In the genomic region with DNA sequence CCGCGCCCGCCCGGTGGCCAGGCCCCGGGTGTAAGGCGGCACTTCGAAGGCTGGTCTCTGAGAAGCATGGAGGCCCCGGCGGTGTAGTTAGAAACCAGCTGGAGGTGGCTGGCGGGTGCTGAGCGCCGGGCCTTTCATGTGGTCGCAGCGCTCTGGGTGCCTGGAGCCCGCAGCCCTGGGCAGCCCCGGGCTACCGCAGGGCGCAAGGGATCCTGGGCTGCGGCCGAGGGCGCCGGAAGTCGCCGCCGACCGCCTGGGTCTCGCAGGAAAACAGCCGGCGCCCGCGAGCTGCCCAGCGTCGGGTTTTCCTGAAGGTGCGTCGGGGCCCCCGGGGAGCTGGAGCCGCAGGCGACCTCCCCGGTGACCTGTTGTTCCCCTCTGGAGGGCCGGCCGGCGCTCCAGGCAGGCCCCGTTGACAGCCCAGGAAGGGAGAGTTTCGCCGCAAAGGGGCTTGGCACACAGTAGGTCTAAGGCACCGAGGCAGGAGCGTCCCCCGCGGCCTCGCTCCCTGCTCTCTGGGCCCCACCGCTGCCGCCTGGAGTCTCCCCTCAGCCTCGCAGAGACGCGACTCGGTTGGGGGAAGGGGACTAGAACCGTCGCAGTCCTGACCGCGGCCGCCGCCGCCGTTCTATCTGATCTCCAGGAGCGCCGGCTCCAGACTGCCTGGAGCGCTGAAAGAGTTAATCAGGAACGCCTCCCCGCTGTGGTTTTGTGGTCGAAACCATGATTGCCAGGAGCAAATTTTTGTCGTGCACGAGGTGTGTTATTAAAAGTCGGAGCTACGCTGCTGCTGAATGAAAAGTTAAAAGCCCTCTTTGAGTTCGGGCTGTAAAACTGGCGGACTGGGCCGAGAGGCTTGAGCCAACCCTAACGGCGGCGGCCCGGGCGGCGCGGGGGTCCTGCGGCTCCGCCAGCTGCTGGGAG, we compare ENCODE assay signal across 9 cellular contexts. TPM values are rescaled to one million over a fixed set of nuclear protein-coding genes. Genes with fewer than 3 reads are reported as not detected.
A peak's percentile ranks its signal among the peaks of the same experiment; 100 is the strongest.
DNase-seq lines count a peak whose midpoint lies in the region; ATAC-seq, FAIRE-seq and TF ChIP-seq lines count a peak whose summit lies in the region.
"Had no signal": no experiment of that assay in that cellular context is flagged by ENCODE, and none has a peak within 500 bp of the region (broad histone marks: within the 10 kb centered on the region; RNA-seq: fewer than 3 reads in every experiment).

No MANE protein-coding gene starts in this region.

- H3K27me3 ChIP-seq in liver (ENCODE audit: control insufficient read depth in 4 of 4, insufficient read depth in 4 of 4, low read length in 3 of 4) (no peaks in the 10 kb centered on the region), HepG2 (ENCODE audit: control insufficient read depth in 1 of 2, insufficient read depth in 2 of 2, low read length in 2 of 2) (peaks cover 6 to 30% of the 10 kb centered on the region in 2 experiments; a peak in 4 of 5 replicates)

- CTCF ChIA-PET in HepG2 (lab: Yijun Ruan, JAX; ENCODE audit: low intra/inter-chr PET ratio, low total read pairs): no interaction called here

- H3K27me3 Mint-ChIP-seq in IgD-negative memory B cell: peaks cover 39% of the 10 kb centered on the region

- intact Hi-C loops in HepG2 (cut with micrococcal nuclease; ENCODE audit: unreplicated experiment): no loop called here

- ATAC-seq in HepG2: no peak

- H2AFZ ChIP-seq in HepG2 (ENCODE audit: low read length): no peak overlapping the region

- H4K20me1 ChIP-seq in HepG2 (ENCODE audit: insufficient read depth, low read length): no peaks in the 10 kb centered on the region

- WGBS in liver: 7% methylated on average over 86 of the region's 86 CpGs
- 86% methylated on average over 58 of the region's 86 CpGs for WGBS in HepG2 (ENCODE audit: low lambda C conversion rate)

- peak overlapping the region; percentile 61 to 76 for H3K9ac ChIP-seq in liver (ENCODE audit: low read depth in 1 of 2, low read length in 2 of 2)
- H3K9ac ChIP-seq in HepG2 (ENCODE audit: insufficient read depth, low read depth, low read length): no peak overlapping the region

- TF ChIP-seq EP300 in HepG2 (IDR thresholded peaks at IDR 0.05; ENCODE audit: low read depth in 2 of 2, low read length in 2 of 2): no peak
- no peak for TF ChIP-seq EP300 in HepG2 (CRISPR knock-in tag; IDR thresholded peaks at IDR 0.05; ENCODE audit: borderline replicate concordance)

- in situ Hi-C loops in HepG2 (cut with HindIII; ENCODE audit: extremely low pct_ligation_motif_present, low pct_unique_long_range_greater_than_20kb): no loop called here

- H3K9me3 Mint-ChIP-seq in IgD-negative memory B cell: no peaks in the 10 kb centered on the region

- H3K36me3 ChIP-seq in liver (ENCODE audit: control insufficient read depth in 4 of 4, insufficient read depth in 3 of 4, low read depth in 1 of 4, low read length in 3 of 4): no peaks in the 10 kb centered on the region
- no peaks in the 10 kb centered on the region for H3K36me3 ChIP-seq in HepG2 (replicated peaks in 1 of 2; ENCODE audit: control insufficient read depth in 1 of 2, insufficient read depth in 2 of 2, low read length in 2 of 2)

- no peak for TF ChIP-seq POLR2A in HepG2 (IDR thresholded peaks at IDR 0.05; ENCODE audit: insufficient read depth in 1 of 2, low read depth in 2 of 2, low read length in 2 of 2)

- no peak for FAIRE-seq in HepG2 (lab: Jason Lieb, UNC)
- FAIRE-seq: G401.6 had no signal

- H3K4me1 ChIP-seq in liver (ENCODE audit: control insufficient read depth in 4 of 4, insufficient read depth in 4 of 4, low read length in 3 of 4) (peaks cover 7 to 27% (median 12%) of the 10 kb centered on the region in 4 donors), HepG2 (ENCODE audit: insufficient read depth, low read length) (peaks cover 11% of the 10 kb centered on the region)

- TF ChIP-seq CTCF in liver (IDR thresholded peaks at IDR 0.05; ENCODE audit: low read depth, low read length, missing input control) (no peak), HepG2 (CRISPR knock-in tag; IDR thresholded peaks at IDR 0.05) (no peak)

- H3K4me1 Mint-ChIP-seq in IgD-negative memory B cell: peaks cover 13 to 29% (median 22%) of the 10 kb centered on the region in 3 donors

- no peak for TF ChIP-seq RAD21 in liver (IDR thresholded peaks at IDR 0.05)
- TF ChIP-seq RAD21 in HepG2 (CRISPR knock-in tag; IDR thresholded peaks at IDR 0.05): no peak

- H3K27ac ChIP-seq in liver (ENCODE audit: low read depth in 1 of 2, low read length in 2 of 2) (peak overlapping the region; percentile 65 to 88), HepG2 (ENCODE audit: extremely low read length, insufficient read depth, low read length) (no peak overlapping the region)

- DNase-seq in HepG2 (ENCODE audit: low spot score) (no peak), kidney glomerular epithelial cell (lab: John Stamatoyannopoulos, UW) (peak; percentile 71), NCI-H446 treated with DMSO at 0.1 percent for 48 hours (lab: John Stamatoyannopoulos, UW) (no peak)
- peak; percentile 8 to 31 (median 22) for DNase-seq in activated CD4-positive, CD25-positive, alpha-beta regulatory T cell (lab: John Stamatoyannopoulos, UW)
- DNase-seq in central memory CD4-positive, alpha-beta T cell: peak; percentile 68
- peak; percentile 66 for DNase-seq in stimulated activated CD4-positive, alpha-beta T cell treated with anti-CD3 and anti-CD28 coated beads, Interleukin-4, amount 100 ng/mL, for 1 hour

- H3K36me3 Mint-ChIP-seq in IgD-negative memory B cell: no peaks in the 10 kb centered on the region

- peak overlapping the region; percentile 73 to 77 (median 77) for H3K4me3 ChIP-seq in liver (ENCODE audit: low read depth in 1 of 3, low read length in 3 of 3)
- no peak overlapping the region for H3K4me3 ChIP-seq in HepG2 (replicated peaks in 1 of 3; ENCODE audit: insufficient read depth in 1 of 3, low read depth in 2 of 3, low read length in 3 of 3)

- no peaks in the 10 kb centered on the region for H3K9me3 ChIP-seq in liver (ENCODE audit: control insufficient read depth in 4 of 4, low read length in 3 of 4)
- H3K9me3 ChIP-seq in HepG2 (ENCODE audit: low read length): no peaks in the 10 kb centered on the region

- peak overlapping the region; percentile 79 to 98 (median 90) for H3K4me3 Mint-ChIP-seq in IgD-negative memory B cell

- H3K4me2 ChIP-seq in HepG2 (ENCODE audit: low read depth, low read length): no peak overlapping the region

- BruUV-seq in HepG2 (replicated peaks; lab: Mats Ljungman, UMichigan): no TSS peak

- peak overlapping the region in 1 of 3 donors; percentile 41 for H3K27ac Mint-ChIP-seq in IgD-negative memory B cell

- POLR2A ChIA-PET in HepG2 (lab: Yijun Ruan, JAX): no interaction called here

- H3K79me2 ChIP-seq in HepG2 (ENCODE audit: insufficient read depth, low read length): no peaks in the 10 kb centered on the region

TF ChIP-seq in liver, 16 proteins besides CTCF, POLR2A, EP300 and RAD21 (continues in another document):
- no peak for TF ChIP-seq HNF4A (conservative IDR thresholded peaks at IDR 0.05)
- no peak for TF ChIP-seq NR2F2 (IDR thresholded peaks at IDR 0.05)
- TF ChIP-seq FOXA1 (IDR thresholded peaks at IDR 0.05): no peak
- TF ChIP-seq YY1 (IDR thresholded peaks at IDR 0.05): no peak
- peak in 1 of 2 donors; percentile 62 for TF ChIP-seq GABPA (IDR thresholded peaks at IDR 0.05 in 1 of 2, conservative IDR thresholded peaks at IDR 0.05 in 1 of 2)
- no peak for TF ChIP-seq SP1 (IDR thresholded peaks at IDR 0.05)
- peak; percentile 67 for TF ChIP-seq TAF1 (conservative IDR thresholded peaks at IDR 0.05)
- TF ChIP-seq RXRA (IDR thresholded peaks at IDR 0.05): no peak

TF ChIP-seq in HepG2, 621 proteins besides CTCF, POLR2A, EP300 and RAD21 (continues in another document):
- TF ChIP-seq UBTF (CRISPR knock-in tag; IDR thresholded peaks at IDR 0.05) (no peak), SIX4 (CRISPR knock-in tag; IDR thresholded peaks at IDR 0.05) (no peak)

RNA-seq across cellular contexts. Expression of gene GRHL3, which starts 2.8 kb away (rescaled TPM):
- total RNA-seq in liver: under 1 TPM; 0.08 to 0.09 TPM
- polyA plus RNA-seq in liver: under 1 TPM; 0.07 to 0.09 TPM
- not detected in 2 replicates for total RNA-seq in HepG2 (2016; rRNA removed; fragmentation: Illumina TruSeq; extraction: Trizol)
- not detected in 2 replicates for total RNA-seq in HepG2 (2016; cell fraction: cytosol; rRNA removed; fragmentation: Illumina TruSeq; extraction: Trizol; ENCODE audit: low read depth)
- not detected in 2 replicates for total RNA-seq in HepG2 (2016; cell fraction: insoluble cytoplasmic fraction; rRNA removed; fragmentation: Illumina TruSeq; extraction: Trizol)
- not detected in 2 replicates for total RNA-seq in HepG2 (2016; cell fraction: membrane; rRNA removed; fragmentation: Illumina TruSeq; extraction: Trizol)
- not detected in 2 replicates for total RNA-seq in HepG2 (2016; cell fraction: nucleus; rRNA removed; fragmentation: Illumina TruSeq; extraction: Trizol)
- polyA plus RNA-seq in HepG2 (2011; rRNA removed): not detected in 2 replicates
- polyA plus RNA-seq in HepG2 (2011; cell fraction: cytosol; rRNA removed): not detected in 2 replicates
- not detected in 2 replicates for polyA plus RNA-seq in HepG2 (2011; cell fraction: nucleus; rRNA removed)
- polyA plus RNA-seq in HepG2 (2012): not detected in 2 replicates
- polyA plus RNA-seq in HepG2 (2016; cell fraction: cytosol; fragmentation: Illumina TruSeq; extraction: Trizol; ENCODE audit: low read depth): not detected in 2 replicates
- polyA plus RNA-seq in HepG2 (2016; cell fraction: insoluble cytoplasmic fraction; fragmentation: Illumina TruSeq; extraction: Trizol; ENCODE audit: low read depth): not detected in 2 replicates
- not detected in 2 replicates for polyA plus RNA-seq in HepG2 (2016; cell fraction: membrane; fragmentation: Illumina TruSeq; extraction: Trizol; ENCODE audit: low read depth)
- 0.53 TPM in 1 of 2 replicates, not detected in the other for polyA plus RNA-seq in HepG2 (2016; cell fraction: nucleus; fragmentation: Illumina TruSeq; extraction: Trizol; ENCODE audit: insufficient read depth, low read depth)
- not detected in 2 replicates for polyA minus RNA-seq in HepG2 (2011; rRNA and poly(A)+ RNA removed; ENCODE audit: low replicate concordance)
- polyA minus RNA-seq in HepG2 (2011; cell fraction: cytosol; rRNA and poly(A)+ RNA removed): not detected in 2 replicates
- polyA minus RNA-seq in HepG2 (2011; cell fraction: nucleus; rRNA and poly(A)+ RNA removed): not detected in 2 replicates
- not detected for polyA plus RNA-seq in IgD-negative memory B cell

Comparison
In these comparisons a context has a peak if more than half of its experiments do, and no peak if none do; other contexts are left out.
1. H3K4me3 ChIP-seq: peak in liver (3 of 3); none in HepG2 (0 of 3).
2. DNase-seq: peak in activated CD4-positive, CD25-positive, alpha-beta regulatory T cell (4 of 4), central memory CD4-positive, alpha-beta T cell (single experiment), kidney glomerular epithelial cell (single experiment) and stimulated activated CD4-positive, alpha-beta T cell treated with anti-CD3 and anti-CD28 coated beads, Interleukin-4, amount 100 ng/mL, for 1 hour (single experiment); none in HepG2 (single experiment) and NCI-H446 treated with DMSO at 0.1 percent for 48 hours (single experiment).